In the genomic region with DNA sequence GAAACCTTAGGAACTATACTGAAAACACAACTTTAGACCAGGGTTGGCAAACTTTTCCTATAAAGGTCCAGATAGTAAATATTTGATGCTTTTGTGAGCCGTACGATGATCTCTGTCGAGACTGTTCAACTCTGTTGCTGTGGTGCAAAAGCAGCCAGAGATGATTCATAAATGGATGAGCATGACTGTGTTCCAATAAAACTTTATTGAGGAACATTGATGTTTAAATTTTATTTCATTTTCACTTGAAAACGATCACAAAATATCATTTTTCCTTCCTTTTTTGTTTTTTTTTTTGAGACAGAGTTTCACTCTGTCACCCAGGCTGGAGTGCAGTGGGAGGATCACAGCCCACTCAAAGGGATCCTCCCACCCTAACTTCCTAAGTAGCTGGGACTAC, we compare ENCODE assay signal across 30 cellular contexts.
"Had no signal": no experiment of that assay in that cellular context is flagged by ENCODE, and none has a peak within 500 bp of the region (broad histone marks: within the 10 kb centered on the region; RNA-seq: fewer than 3 reads in every experiment).

No MANE protein-coding gene starts in this region.

- H3K27ac ChIP-seq: adrenal gland, body of pancreas, cardiac muscle cell, colonic mucosa, epithelial cell of prostate, esophagus squamous epithelium, gastroesophageal sphincter had no signal

- H3K27me3 ChIP-seq: adrenal gland, body of pancreas, cardiac muscle cell, colonic mucosa, esophagus squamous epithelium, gastroesophageal sphincter had no signal

- H3K4me3 ChIP-seq: adrenal gland, body of pancreas, cardiac muscle cell, colonic mucosa, esophagus squamous epithelium, gastroesophageal sphincter had no signal

- DNase-seq: activated CD4-positive, alpha-beta T cell treated with anti-CD3 and anti-CD28 coated beads for 36 hours; activated CD4-positive, alpha-beta T cell treated with anti-CD3 and anti-CD28 coated beads, Interleukin-2, amount 10 ng/mL, durations not matched to agents 24 days and 14 days; activated CD4-positive, CD25-positive, alpha-beta regulatory T cell; activated CD4-positive, CD25-positive, alpha-beta regulatory T cell treated with anti-CD3 and anti-CD28 coated beads, Interleukin-2, amount 50 U/mL, for 72 hours; activated CD8-positive, alpha-beta memory T cell treated with anti-CD3 and anti-CD28 coated beads, Interleukin-2, amount 10 ng/mL, durations not matched to agents 7 days and 5 days; activated CD8-positive, alpha-beta memory T cell treated with anti-CD3 and anti-CD28 coated beads, Interleukin-2, amount 50 U/mL, for 4 hours; activated CD8-positive, alpha-beta T cell treated with anti-CD3 and anti-CD28 coated beads, Interleukin-2, amount 10 ng/mL, durations not matched to agents 7 days and 5 days; activated effector memory CD4-positive, alpha-beta T cell treated with anti-CD3 and anti-CD28 coated beads, Interleukin-2, amount 50 U/mL, for 16 hours; activated naive CD4-positive, alpha-beta T cell treated with anti-CD3 and anti-CD28 coated beads for 36 hours; activated naive CD8-positive, alpha-beta T cell treated with anti-CD3 and anti-CD28 coated beads for 36 hours; activated naive CD8-positive, alpha-beta T cell treated with anti-CD3 and anti-CD28 coated beads, Interleukin-2, amount 50 U/mL, for 24 hours; activated T-cell treated with anti-CD3 and anti-CD28 coated beads, Interleukin-2, amount 50 U/mL, for 1 hour; activated T-cell treated with anti-CD3 and anti-CD28 coated beads, Interleukin-2, amount 50 U/mL, for 48 hours; adrenal gland; amygdala; aorta; central memory CD4-positive, alpha-beta T cell; cerebellar nuclear complex; colonic mucosa; effector CD8-positive, alpha-beta T cell; esophagus squamous epithelium; foreskin melanocyte; hippocampal formation; T1000 had no signal

- H3K4me1 ChIP-seq: adrenal gland, body of pancreas, colonic mucosa, esophagus squamous epithelium, gastroesophageal sphincter had no signal

- H3K36me3 ChIP-seq: adrenal gland, cardiac muscle cell, colonic mucosa, esophagus squamous epithelium, gastroesophageal sphincter had no signal

- H3K9me3 ChIP-seq: adrenal gland, body of pancreas, colonic mucosa, esophagus squamous epithelium, gastroesophageal sphincter had no signal

- FAIRE-seq: endometrium, endothelial cell of umbilical vein had no signal

- ATAC-seq: activated CD4-positive, alpha-beta T cell treated with anti-CD3 and anti-CD28 coated beads for 36 hours; activated CD8-positive, alpha-beta memory T cell treated with anti-CD3 and anti-CD28 coated beads, Interleukin-2, amount 10 ng/mL, durations not matched to agents 7 days and 5 days; activated CD8-positive, alpha-beta T cell treated with anti-CD3 and anti-CD28 coated beads, Interleukin-2, amount 10 ng/mL, durations not matched to agents 7 days and 5 days; activated naive CD8-positive, alpha-beta T cell treated with anti-CD3 and anti-CD28 coated beads, Interleukin-2, amount 50 U/mL, for 24 hours; body of pancreas; gastroesophageal sphincter had no signal
